ENCODE assay signal across 7 cellular contexts in the genomic region with DNA sequence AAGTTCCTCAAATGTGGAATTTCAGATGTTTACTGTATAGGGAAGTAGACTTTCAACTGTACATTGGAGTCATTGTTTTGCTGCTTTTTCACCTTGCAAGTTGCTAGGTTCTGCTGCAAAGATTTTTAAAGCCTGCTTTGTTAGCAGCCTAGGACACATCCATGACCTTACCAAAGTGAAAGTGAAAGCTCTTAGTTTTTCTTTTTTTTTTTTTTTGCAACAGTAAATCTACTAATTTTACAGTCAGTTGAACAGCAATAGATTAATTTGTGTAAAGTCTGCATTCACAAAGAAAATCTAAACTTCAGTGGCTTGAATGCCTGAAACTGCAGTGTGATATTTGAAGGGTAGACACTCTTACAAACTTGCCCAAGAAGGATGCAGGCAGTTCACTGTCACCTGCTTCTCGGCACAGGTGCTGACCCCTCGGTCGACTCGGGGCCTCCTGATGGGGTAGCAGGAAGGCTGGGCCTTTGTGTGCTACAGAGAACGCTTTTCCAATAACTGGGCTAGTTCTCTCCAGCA. TPM values are rescaled to one million over a fixed set of nuclear protein-coding genes. Genes with fewer than 3 reads are reported as not detected.
DNase-seq lines count a peak whose midpoint lies in the region; ATAC-seq, FAIRE-seq and TF ChIP-seq lines count a peak whose summit lies in the region.

No MANE protein-coding gene starts in this region.

- no peak for DNase-seq in Peyer's patch
- DNase-seq in urothelium cell line (ENCODE audit: low spot score): no peak
- no peak for DNase-seq in NCI-H1048 (lab: John Stamatoyannopoulos, UW)

- H3K27me3 ChIP-seq in Peyer's patch (no peaks in the 10 kb centered on the region), endocrine pancreas (ENCODE audit: control insufficient read depth, insufficient read depth, low read length) (no peaks in the 10 kb centered on the region), skeletal muscle tissue (ENCODE audit: control insufficient read depth in 3 of 3, insufficient read depth in 3 of 3, low read length in 3 of 3) (no peaks in the 10 kb centered on the region)

- no peak for TF ChIP-seq CTCF in Peyer's patch (IDR thresholded peaks at IDR 0.05)

- H3K4me3 ChIP-seq in Peyer's patch (peak overlapping the region; percentile 2 to 39 (median 28)), endocrine pancreas (ENCODE audit: control insufficient read depth, insufficient read depth, low read length) (peak overlapping the region; percentile 74), skeletal muscle tissue (ENCODE audit: low read length in 3 of 3) (peak overlapping the region; percentile 6 to 46 (median 42))

- TF ChIP-seq POLR2A in Peyer's patch (IDR thresholded peaks at IDR 0.05): no peak

- H3K4me1 ChIP-seq in Peyer's patch (peaks cover 0 to 5% (median 0%) of the 10 kb centered on the region in 4 donors), endocrine pancreas (ENCODE audit: control insufficient read depth, insufficient read depth, low read length) (peaks cover 6% of the 10 kb centered on the region), skeletal muscle tissue (ENCODE audit: control insufficient read depth in 3 of 3, insufficient read depth in 3 of 3, low read length in 3 of 3) (peaks cover 0 to 6% (median 2%) of the 10 kb centered on the region in 3 donors)

- H3K9ac ChIP-seq in endocrine pancreas (ENCODE audit: control insufficient read depth, insufficient read depth, low read length): peak overlapping the region; percentile 55
- no peak overlapping the region for H3K9ac ChIP-seq in skeletal muscle tissue (ENCODE audit: low read depth in 1 of 3, low read length in 3 of 3)

- FAIRE-seq in urothelium cell line (lab: Jason Lieb, UNC): no peak

- H3K27ac ChIP-seq in Peyer's patch (peak overlapping the region in 3 of 4 donors; percentile 24 to 63 (median 62)), skeletal muscle tissue (ENCODE audit: low read depth, low read length) (no peak overlapping the region)

- H3K36me3 ChIP-seq in Peyer's patch (no peaks in the 10 kb centered on the region), endocrine pancreas (ENCODE audit: control insufficient read depth, insufficient read depth, low read length) (no peaks in the 10 kb centered on the region), skeletal muscle tissue (ENCODE audit: control insufficient read depth in 3 of 3, insufficient read depth in 3 of 3, low read length in 3 of 3) (peaks cover 0 to under 1% (median 0%) of the 10 kb centered on the region in 3 donors)

- ATAC-seq in GM18511 (IDR thresholded peaks at IDR 0.05; ENCODE audit: unreplicated experiment) (peak; percentile 46), HG02938 (IDR thresholded peaks at IDR 0.05; ENCODE audit: unreplicated experiment) (no peak)

- H3K9me3 ChIP-seq in Peyer's patch (no peaks in the 10 kb centered on the region), endocrine pancreas (ENCODE audit: control insufficient read depth, low read length) (no peaks in the 10 kb centered on the region), skeletal muscle tissue (ENCODE audit: control insufficient read depth in 3 of 3, low read length in 3 of 3) (no peaks in the 10 kb centered on the region)

RNA-seq across cellular contexts. Expression of gene MTIF3, which starts 5.0 kb away (rescaled TPM):
- total RNA-seq in Peyer's patch: 100 to 1,000 TPM in 1 of 4 donors, 10 to 100 TPM in 3; 78.6 to 150 (median 86.4) TPM
- total RNA-seq in skeletal muscle tissue: 38.1 TPM

RNA-seq across cellular contexts. Expression of gene GTF3A, which starts 31.0 kb away (rescaled TPM):
- total RNA-seq in Peyer's patch (100 to 1,000 TPM in 1 of 4 donors, 10 to 100 TPM in 3; 29.2 to 179 (median 49.3) TPM), skeletal muscle tissue (65.2 TPM)
